29 cellular contexts compared by ENCODE assay signal in the genomic region with DNA sequence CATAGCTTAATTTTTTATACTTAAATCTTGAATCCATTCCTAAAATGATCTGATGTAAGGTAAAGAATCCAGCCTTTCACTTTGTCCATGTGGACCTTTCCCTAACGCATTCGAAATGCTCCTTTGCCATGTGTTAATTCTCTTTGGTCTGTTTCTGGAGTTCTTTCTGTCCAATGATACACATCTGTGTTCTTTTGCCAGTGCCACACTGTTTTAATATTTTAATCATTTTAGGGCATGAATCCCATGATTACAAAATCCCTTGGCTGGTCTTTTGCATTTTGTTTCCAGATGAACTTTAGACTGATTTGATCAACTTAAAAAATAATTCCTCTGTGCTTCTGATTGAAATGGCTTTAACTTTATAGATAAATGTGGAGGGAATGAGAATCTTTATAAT.
"Had no signal": no experiment of that assay in that cellular context is flagged by ENCODE, and none has a peak within 500 bp of the region (broad histone marks: within the 10 kb centered on the region; RNA-seq: fewer than 3 reads in every experiment).

No MANE protein-coding gene starts in this region.

- H3K36me3 ChIP-seq: Peyer's patch, SJSA1, WERI-Rb-1 had no signal

- H3K27me3 ChIP-seq: Peyer's patch, SJSA1 had no signal

- H3K4me1 ChIP-seq: Peyer's patch, SJSA1 had no signal

- DNase-seq: activated CD4-positive, alpha-beta T cell treated with anti-CD3 and anti-CD28 coated beads for 1 hour; activated CD4-positive, alpha-beta T cell treated with anti-CD3 and anti-CD28 coated beads for 48 hours; activated CD4-positive, CD25-positive, alpha-beta regulatory T cell; activated CD8-positive, alpha-beta T cell treated with anti-CD3 and anti-CD28 coated beads, Interleukin-2, amount 10 ng/mL, durations not matched to agents 7 days and 5 days; activated gamma-delta T cell treated with Interleukin-2 at 50 U/mL for 16 hours; activated naive CD4-positive, alpha-beta T cell treated with anti-CD3 and anti-CD28 coated beads for 36 hours; activated T-cell treated with anti-CD3 and anti-CD28 coated beads, Interleukin-2, amount 50 U/mL, for 4 hours; anterior cingulate cortex; caudate nucleus; NCI-H1092 treated with DMSO at 0.1 percent for 48 hours; NCI-H1417; NCI-H146; NCI-H187; NCI-H2029 treated with DMSO at 0.1 percent for 48 hours; NCI-H2107; NCI-H2171; NCI-H510A; NCI-H526; NCI-H748 treated with DMSO at 0.1 percent for 48 hours; NK-92 treated with Interleukin-12 subunit alpha and Interleukin-12 subunit beta, amount 100 ng/mL, for 24 hours; PC-3; Peyer's patch; RPMI8226; SHP77 treated with DMSO at 0.1 percent for 48 hours; T1000; WERI-Rb-1 had no signal

- ATAC-seq: activated CD8-positive, alpha-beta T cell treated with anti-CD3 and anti-CD28 coated beads, Interleukin-2, amount 10 ng/mL, durations not matched to agents 7 days and 5 days; activated naive CD4-positive, alpha-beta T cell treated with anti-CD3 and anti-CD28 coated beads, Interleukin-2, amount 50 U/mL, for 72 hours; activated T-cell treated with anti-CD3 and anti-CD28 coated beads, Interleukin-2, amount 50 U/mL, for 4 hours; PC-3; SK-N-SH treated with all-trans-retinoic acid at 6 μM for 48 hours had no signal

- H3K9me3 ChIP-seq: Peyer's patch, SJSA1 had no signal

- H3K27ac ChIP-seq: Peyer's patch, SJSA1, WERI-Rb-1 had no signal

- H3K4me3 ChIP-seq: Peyer's patch, SJSA1 had no signal
